13 cellular contexts compared by ENCODE assay signal in the genomic region with DNA sequence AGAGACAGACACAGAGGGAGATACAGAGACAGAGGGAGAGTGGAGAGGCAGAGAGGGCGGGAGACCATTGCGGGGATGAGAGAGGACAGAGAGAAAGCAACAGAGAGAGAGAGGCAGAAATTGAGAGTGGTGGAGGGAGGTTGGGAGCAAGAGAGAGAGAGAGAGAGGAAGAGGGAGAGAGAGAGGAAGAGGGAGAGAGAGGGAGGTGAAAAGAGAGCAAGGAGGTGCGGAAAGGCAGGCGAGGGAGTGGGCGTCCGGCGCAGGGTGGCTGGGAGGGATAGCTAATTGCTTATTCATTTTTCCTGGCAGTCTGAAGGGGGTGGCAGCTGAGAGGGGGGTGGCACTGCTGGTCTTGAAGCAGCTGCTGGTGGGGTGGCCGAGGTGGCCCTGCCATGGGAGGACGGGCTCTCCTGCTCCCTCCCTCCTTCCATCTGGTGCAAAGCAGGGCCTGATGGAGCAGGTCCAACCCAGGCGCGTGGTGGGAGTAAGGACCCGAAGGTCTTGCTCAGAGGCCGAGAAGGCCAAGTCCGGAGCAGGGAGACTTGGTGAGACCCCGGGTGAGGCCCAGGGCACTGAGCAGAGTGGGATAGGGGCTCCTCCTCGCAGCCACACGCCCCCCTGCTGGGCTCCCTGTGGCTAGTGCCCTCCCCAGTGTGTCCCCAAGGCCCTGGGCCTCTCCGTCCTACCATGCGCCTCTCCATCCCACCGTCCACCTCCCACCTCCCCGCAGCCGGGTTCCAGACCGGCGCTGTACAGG. TPM values are rescaled to one million over a fixed set of nuclear protein-coding genes. Genes with fewer than 3 reads are reported as not detected.
DNase-seq lines count a peak whose midpoint lies in the region; ATAC-seq and TF ChIP-seq lines count a peak whose summit lies in the region.
"Had no signal": no experiment of that assay in that cellular context is flagged by ENCODE, and none has a peak within 500 bp of the region (broad histone marks: within the 10 kb centered on the region; RNA-seq: fewer than 3 reads in every experiment).

No MANE protein-coding gene starts in this region.

- H3K4me1 Mint-ChIP-seq in activated naive CD8-positive, alpha-beta T cell treated with anti-CD3 and anti-CD28 coated beads, Interleukin-2, amount 10 ng/mL, durations not matched to agents 7 days and 5 days, result peaks cover 4% of the 10 kb centered on the region
- peaks cover 6% of the 10 kb centered on the region for H3K4me1 Mint-ChIP-seq in activated naive CD8-positive, alpha-beta T cell treated with anti-CD3 and anti-CD28 coated beads for 36 hours
- peaks cover 12 to 21% (median 15%) of the 10 kb centered on the region in 4 donors for H3K4me1 Mint-ChIP-seq in naive thymus-derived CD8-positive, alpha-beta T cell
- peaks cover 6% of the 10 kb centered on the region for H3K4me1 Mint-ChIP-seq in activated CD4-positive, alpha-beta memory T cell treated with anti-CD3 and anti-CD28 coated beads, Interleukin-2, amount 10 ng/mL, durations not matched to agents 7 days and 5 days

- DNase-seq in activated naive CD8-positive, alpha-beta T cell treated with anti-CD3 and anti-CD28 coated beads, Interleukin-2, amount 10 ng/mL, durations not matched to agents 7 days and 5 days, result peak; percentile 25
- no peak for DNase-seq in activated naive CD8-positive, alpha-beta T cell treated with anti-CD3 and anti-CD28 coated beads for 36 hours
- DNase-seq in dorsolateral prefrontal cortex (peak in 8 of 10 donors; percentile 22 to 76 (median 58)), upper lobe of right lung (peak; percentile 55), foreskin melanocyte (no peak)
- peak in 1 of 10 donors; percentile 24 for DNase-seq in naive thymus-derived CD8-positive, alpha-beta T cell
- no peak for DNase-seq in stimulated activated CD8-positive, alpha-beta memory T cell treated with anti-CD3 and anti-CD28 coated beads, Interleukin-4, amount 100 ng/mL, for 48 hours
- DNase-seq in activated CD4-positive, alpha-beta memory T cell treated with anti-CD3 and anti-CD28 coated beads, Interleukin-2, amount 10 ng/mL, durations not matched to agents 7 days and 5 days, result no peak
- DNase-seq: DND-41; effector memory CD8-positive, alpha-beta T cell; NCI-H146; T-helper 1 cell had no signal

- no peaks in the 10 kb centered on the region for H3K9me3 ChIP-seq in upper lobe of right lung

- CTCF ChIA-PET in activated CD4-positive, alpha-beta memory T cell treated with anti-CD3 and anti-CD28 coated beads, Interleukin-2, amount 10 ng/mL, durations not matched to agents 7 days and 5 days (lab: Charles Lee), result no interaction called here

- H3K27ac ChIP-seq in dorsolateral prefrontal cortex (peak overlapping the region in 46 of 59 donors; percentile 5 to 88 (median 63)), upper lobe of right lung (no peak overlapping the region)
- H3K27ac ChIP-seq: hepatocyte had no signal

- no peak overlapping the region for H3K27ac Mint-ChIP-seq in activated naive CD8-positive, alpha-beta T cell treated with anti-CD3 and anti-CD28 coated beads, Interleukin-2, amount 10 ng/mL, durations not matched to agents 7 days and 5 days
- H3K27ac Mint-ChIP-seq in activated naive CD8-positive, alpha-beta T cell treated with anti-CD3 and anti-CD28 coated beads for 36 hours, result no peak overlapping the region
- H3K27ac Mint-ChIP-seq in naive thymus-derived CD8-positive, alpha-beta T cell, result peak overlapping the region in 6 of 10 donors; percentile 19 to 77 (median 58)
- no peak overlapping the region for H3K27ac Mint-ChIP-seq in activated CD4-positive, alpha-beta memory T cell treated with anti-CD3 and anti-CD28 coated beads, Interleukin-2, amount 10 ng/mL, durations not matched to agents 7 days and 5 days

- H3K36me3 ChIP-seq in upper lobe of right lung, result no peaks in the 10 kb centered on the region

- H3K27me3 ChIP-seq in dorsolateral prefrontal cortex (peaks cover 0 to 14% (median 0%) of the 10 kb centered on the region in 45 donors), upper lobe of right lung (no peaks in the 10 kb centered on the region)
- H3K27me3 ChIP-seq: hepatocyte had no signal

- intact Hi-C loops in dorsolateral prefrontal cortex (cut with DNase I), result no loop called here
- intact Hi-C loops in upper lobe of right lung (cut with DNase I), result no loop called here

- peaks cover 6% of the 10 kb centered on the region for H3K4me1 ChIP-seq in upper lobe of right lung

- H3K36me3 Mint-ChIP-seq in activated naive CD8-positive, alpha-beta T cell treated with anti-CD3 and anti-CD28 coated beads, Interleukin-2, amount 10 ng/mL, durations not matched to agents 7 days and 5 days, result no peaks in the 10 kb centered on the region
- no peaks in the 10 kb centered on the region for H3K36me3 Mint-ChIP-seq in activated naive CD8-positive, alpha-beta T cell treated with anti-CD3 and anti-CD28 coated beads for 36 hours
- H3K36me3 Mint-ChIP-seq in naive thymus-derived CD8-positive, alpha-beta T cell, result no peaks in the 10 kb centered on the region
- H3K36me3 Mint-ChIP-seq in activated CD4-positive, alpha-beta memory T cell treated with anti-CD3 and anti-CD28 coated beads, Interleukin-2, amount 10 ng/mL, durations not matched to agents 7 days and 5 days (ENCODE audit: low read depth), result no peaks in the 10 kb centered on the region

- H3K4me3 Mint-ChIP-seq in activated naive CD8-positive, alpha-beta T cell treated with anti-CD3 and anti-CD28 coated beads, Interleukin-2, amount 10 ng/mL, durations not matched to agents 7 days and 5 days, result no peak overlapping the region
- H3K4me3 Mint-ChIP-seq in activated naive CD8-positive, alpha-beta T cell treated with anti-CD3 and anti-CD28 coated beads for 36 hours, result no peak overlapping the region
- no peak overlapping the region for H3K4me3 Mint-ChIP-seq in naive thymus-derived CD8-positive, alpha-beta T cell
- H3K4me3 Mint-ChIP-seq in activated CD4-positive, alpha-beta memory T cell treated with anti-CD3 and anti-CD28 coated beads, Interleukin-2, amount 10 ng/mL, durations not matched to agents 7 days and 5 days, result no peak overlapping the region
- H3K4me3 Mint-ChIP-seq: effector memory CD8-positive, alpha-beta T cell had no signal

- H3K4me3 ChIP-seq in dorsolateral prefrontal cortex (peak overlapping the region in 29 of 59 donors; percentile 2 to 44 (median 26)), upper lobe of right lung (no peak overlapping the region)
- H3K4me3 ChIP-seq: hepatocyte had no signal

- peaks cover 17% of the 10 kb centered on the region for H3K27me3 Mint-ChIP-seq in activated naive CD8-positive, alpha-beta T cell treated with anti-CD3 and anti-CD28 coated beads, Interleukin-2, amount 10 ng/mL, durations not matched to agents 7 days and 5 days
- no peaks in the 10 kb centered on the region for H3K27me3 Mint-ChIP-seq in activated naive CD8-positive, alpha-beta T cell treated with anti-CD3 and anti-CD28 coated beads for 36 hours
- H3K27me3 Mint-ChIP-seq in naive thymus-derived CD8-positive, alpha-beta T cell, result peaks cover 0 to 1% (median 0%) of the 10 kb centered on the region in 5 donors
- H3K27me3 Mint-ChIP-seq in activated CD4-positive, alpha-beta memory T cell treated with anti-CD3 and anti-CD28 coated beads, Interleukin-2, amount 10 ng/mL, durations not matched to agents 7 days and 5 days, result peaks cover 4% of the 10 kb centered on the region

- no peaks in the 10 kb centered on the region for H3K9me3 Mint-ChIP-seq in activated naive CD8-positive, alpha-beta T cell treated with anti-CD3 and anti-CD28 coated beads, Interleukin-2, amount 10 ng/mL, durations not matched to agents 7 days and 5 days
- no peaks in the 10 kb centered on the region for H3K9me3 Mint-ChIP-seq in activated naive CD8-positive, alpha-beta T cell treated with anti-CD3 and anti-CD28 coated beads for 36 hours
- no peaks in the 10 kb centered on the region for H3K9me3 Mint-ChIP-seq in naive thymus-derived CD8-positive, alpha-beta T cell
- H3K9me3 Mint-ChIP-seq in activated CD4-positive, alpha-beta memory T cell treated with anti-CD3 and anti-CD28 coated beads, Interleukin-2, amount 10 ng/mL, durations not matched to agents 7 days and 5 days, result no peaks in the 10 kb centered on the region
- H3K9me3 Mint-ChIP-seq: effector memory CD8-positive, alpha-beta T cell had no signal

- no peak for ATAC-seq in activated naive CD8-positive, alpha-beta T cell treated with anti-CD3 and anti-CD28 coated beads, Interleukin-2, amount 10 ng/mL, durations not matched to agents 7 days and 5 days (ENCODE audit: low read depth)
- ATAC-seq in naive thymus-derived CD8-positive, alpha-beta T cell, result no peak
- ATAC-seq in upper lobe of right lung, result no peak
- ATAC-seq: effector memory CD8-positive, alpha-beta T cell had no signal

- POLR2A ChIA-PET in activated naive CD8-positive, alpha-beta T cell treated with anti-CD3 and anti-CD28 coated beads, Interleukin-2, amount 10 ng/mL, durations not matched to agents 7 days and 5 days (lab: Charles Lee), result no interaction called here
- POLR2A ChIA-PET in naive thymus-derived CD8-positive, alpha-beta T cell (lab: Charles Lee), result interaction anchor here (0.6 kb wide), 1 partner anchor 10 kb away, joined by 3 read pairs; no protein-coding TSS in a partner anchor
- POLR2A ChIA-PET in activated CD4-positive, alpha-beta memory T cell treated with anti-CD3 and anti-CD28 coated beads, Interleukin-2, amount 10 ng/mL, durations not matched to agents 7 days and 5 days (lab: Charles Lee), result no interaction called here

- TF ChIP-seq CTCF in dorsolateral prefrontal cortex (IDR thresholded peaks at IDR 0.05 in 54 of 56, conservative IDR thresholded peaks at IDR 0.05 in 2 of 56; ENCODE audit: low read depth in 1 of 56, partially characterized antibody in 56 of 56) (no peak), upper lobe of right lung (IDR thresholded peaks at IDR 0.05) (no peak)

RNA-seq across cellular contexts. Expression of a gene that starts 25.3 kb away (rescaled TPM):
- 10 to 100 TPM; 13.7 to 30.8 TPM for total RNA-seq in activated naive CD8-positive, alpha-beta T cell treated with anti-CD3 and anti-CD28 coated beads, Interleukin-2, amount 10 ng/mL, durations not matched to agents 7 days and 5 days
- total RNA-seq in activated naive CD8-positive, alpha-beta T cell treated with anti-CD3 and anti-CD28 coated beads for 36 hours, result 10 to 100 TPM; 17.0 to 22.1 TPM
- total RNA-seq in dorsolateral prefrontal cortex (100 to 1,000 TPM in 83 of 120 experiments, 10 to 100 TPM in 37; 25.4 to 362 (median 132) TPM), upper lobe of right lung (172 TPM)
- 10 to 100 TPM; 29.1 to 43.6 TPM for total RNA-seq in naive thymus-derived CD8-positive, alpha-beta T cell
- not detected for polyA plus RNA-seq in naive thymus-derived CD8-positive, alpha-beta T cell
- total RNA-seq in activated CD4-positive, alpha-beta memory T cell treated with anti-CD3 and anti-CD28 coated beads, Interleukin-2, amount 10 ng/mL, durations not matched to agents 7 days and 5 days, result 10 to 100 TPM; 21.7 to 22.1 TPM
- total RNA-seq: hepatocyte had no signal
- polyA plus RNA-seq: hepatocyte had no signal

RNA-seq across cellular contexts. Expression of a gene that starts 53.8 kb away (rescaled TPM):
- 10 to 100 TPM; 35.4 to 37.6 TPM for total RNA-seq in activated naive CD8-positive, alpha-beta T cell treated with anti-CD3 and anti-CD28 coated beads, Interleukin-2, amount 10 ng/mL, durations not matched to agents 7 days and 5 days
- total RNA-seq in activated naive CD8-positive, alpha-beta T cell treated with anti-CD3 and anti-CD28 coated beads for 36 hours, result 10 to 100 TPM; 64.6 to 65.6 TPM
- total RNA-seq in dorsolateral prefrontal cortex, result 10 to 100 TPM; 22.8 to 42.2 (median 29.5) TPM
- total RNA-seq in naive thymus-derived CD8-positive, alpha-beta T cell, result 10 to 100 TPM; 33.5 to 36.1 TPM
- polyA plus RNA-seq in naive thymus-derived CD8-positive, alpha-beta T cell, result 10 to 100 TPM; 11.2 to 14.9 (median 13.4) TPM
- total RNA-seq in upper lobe of right lung, result 26.6 TPM
- total RNA-seq in activated CD4-positive, alpha-beta memory T cell treated with anti-CD3 and anti-CD28 coated beads, Interleukin-2, amount 10 ng/mL, durations not matched to agents 7 days and 5 days, result 10 to 100 TPM; 32.1 to 32.7 TPM

Comparison
In these comparisons a context has a peak if more than half of its experiments do, and no peak if none do; other contexts are left out.
1. DNase-seq: peak in activated naive CD8-positive, alpha-beta T cell treated with anti-CD3 and anti-CD28 coated beads, Interleukin-2, amount 10 ng/mL, durations not matched to agents 7 days and 5 days (single experiment), dorsolateral prefrontal cortex (8 of 10) and upper lobe of right lung (single experiment); none in activated naive CD8-positive, alpha-beta T cell treated with anti-CD3 and anti-CD28 coated beads for 36 hours (single experiment), foreskin melanocyte (single experiment), stimulated activated CD8-positive, alpha-beta memory T cell treated with anti-CD3 and anti-CD28 coated beads, Interleukin-4, amount 100 ng/mL, for 48 hours (single experiment) and activated CD4-positive, alpha-beta memory T cell treated with anti-CD3 and anti-CD28 coated beads, Interleukin-2, amount 10 ng/mL, durations not matched to agents 7 days and 5 days (single experiment).
2. H3K27ac Mint-ChIP-seq: peak in naive thymus-derived CD8-positive, alpha-beta T cell (6 of 10); none in activated naive CD8-positive, alpha-beta T cell treated with anti-CD3 and anti-CD28 coated beads, Interleukin-2, amount 10 ng/mL, durations not matched to agents 7 days and 5 days (single experiment), activated naive CD8-positive, alpha-beta T cell treated with anti-CD3 and anti-CD28 coated beads for 36 hours (single experiment) and activated CD4-positive, alpha-beta memory T cell treated with anti-CD3 and anti-CD28 coated beads, Interleukin-2, amount 10 ng/mL, durations not matched to agents 7 days and 5 days (single experiment).